In the genomic region with DNA sequence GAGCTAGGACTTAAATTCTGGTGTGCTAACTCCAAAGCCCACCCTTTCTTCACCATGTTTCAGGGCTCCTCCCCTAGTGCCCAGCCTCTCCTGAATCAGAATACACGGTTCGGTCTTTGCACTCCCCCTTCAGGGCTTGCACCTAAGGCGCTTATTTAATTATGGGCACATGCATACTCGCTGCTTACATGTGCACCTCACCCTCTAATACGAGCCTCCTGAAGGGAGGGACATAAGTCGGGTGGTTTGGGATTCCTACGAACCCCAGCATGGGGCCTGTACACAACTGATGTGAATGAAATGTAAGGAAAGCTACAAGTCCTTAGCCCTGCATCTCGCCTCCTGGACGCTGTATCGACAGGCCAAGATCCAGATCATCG, we compare ENCODE assay signal across 9 cellular contexts. TPM values are rescaled to one million over a fixed set of nuclear protein-coding genes. Genes with fewer than 3 reads are reported as not detected.
DNase-seq lines count a peak whose midpoint lies in the region; ATAC-seq, FAIRE-seq and TF ChIP-seq lines count a peak whose summit lies in the region.
"Had no signal": no experiment of that assay in that cellular context is flagged by ENCODE, and none has a peak within 500 bp of the region (broad histone marks: within the 10 kb centered on the region; RNA-seq: fewer than 3 reads in every experiment).

No MANE protein-coding gene starts in this region.

- H2AFZ ChIP-seq in SU-DHL-6 (ENCODE audit: low read depth, low read length, severe bottlenecking) (peak overlapping the region; percentile 71), neural progenitor cell (replicated peaks) (peak overlapping the region; percentile 75)

- H3F3A ChIP-seq in SU-DHL-6 (ENCODE audit: insufficient read depth) (peaks cover 4% of the 10 kb centered on the region; the same call in 1 of the 2 replicates), neural progenitor cell (ENCODE audit: low read depth) (peaks cover 5% of the 10 kb centered on the region)

- no peak for TF ChIP-seq POLR2A in esophagus squamous epithelium (IDR thresholded peaks at IDR 0.05)

- H3K27me3 Mint-ChIP-seq in neural progenitor cell (ENCODE audit: insufficient read depth, low read depth) = peaks cover 5% of the 10 kb centered on the region

- no peaks in the 10 kb centered on the region for H3K9me2 ChIP-seq in SU-DHL-6 (replicated peaks; ENCODE audit: insufficient read depth, low read length)

- H3K9me3 ChIP-seq in SU-DHL-6 (ENCODE audit: insufficient read depth, low read length) (no peaks in the 10 kb centered on the region), esophagus squamous epithelium (no peaks in the 10 kb centered on the region), neural progenitor cell (ENCODE audit: low read depth) (no peaks in the 10 kb centered on the region)

- in situ Hi-C loops in G401 (cut with HindIII; ENCODE audit: low sequenced_read_pairs) = no loop called here

- peak; percentile 2 for ATAC-seq in HG02759 (IDR thresholded peaks at IDR 0.05; ENCODE audit: unreplicated experiment)

- no peak overlapping the region for H3K27ac ChIP-seq in SU-DHL-6 (ENCODE audit: low read depth, low read length)
- peak overlapping the region; percentile 52 to 87 (median 80) for H3K27ac ChIP-seq in esophagus squamous epithelium
- no peak overlapping the region for H3K27ac ChIP-seq in neural progenitor cell

- H3K27ac Mint-ChIP-seq in neural progenitor cell = no peak overlapping the region

- H3K79me2 ChIP-seq in SU-DHL-6 (ENCODE audit: insufficient read depth, low read length) (no peaks in the 10 kb centered on the region), neural progenitor cell (ENCODE audit: low read depth) (no peaks in the 10 kb centered on the region)

- no peaks in the 10 kb centered on the region for H3K9me3 Mint-ChIP-seq in neural progenitor cell

- H3K4me3 Mint-ChIP-seq in neural progenitor cell = peak overlapping the region; percentile 96

- H3K27me3 ChIP-seq in SU-DHL-6 (ENCODE audit: low read length) (no peaks in the 10 kb centered on the region), esophagus squamous epithelium (peaks cover 0 to 5% (median 0%) of the 10 kb centered on the region in 4 donors), neural progenitor cell (peaks cover 7% of the 10 kb centered on the region)

- H3K36me3 ChIP-seq in SU-DHL-6 (ENCODE audit: low read length) (no peaks in the 10 kb centered on the region), esophagus squamous epithelium (peaks cover 0 to 19% (median 6%) of the 10 kb centered on the region in 3 donors), neural progenitor cell (no peaks in the 10 kb centered on the region)

- intact Hi-C loops in esophagus squamous epithelium (cut with DNase I) = no loop called here

- peak overlapping the region; percentile 67 for H3K4me3 ChIP-seq in SU-DHL-6 (ENCODE audit: insufficient read depth, low read length, poor library complexity, severe bottlenecking)
- H3K4me3 ChIP-seq in esophagus squamous epithelium = peak overlapping the region; percentile 37 to 76 (median 56)
- peak overlapping the region; percentile 70 for H3K4me3 ChIP-seq in neural progenitor cell

- H3K4me1 Mint-ChIP-seq in neural progenitor cell = peaks cover 22% of the 10 kb centered on the region

- H4K20me1 ChIP-seq in SU-DHL-6 (ENCODE audit: low read depth, low read length) = no peaks in the 10 kb centered on the region
- H4K20me1 ChIP-seq in neural progenitor cell (ENCODE audit: low read depth) = no peaks in the 10 kb centered on the region

- H3K36me3 Mint-ChIP-seq in neural progenitor cell = peaks cover 8% of the 10 kb centered on the region

- H3K4me2 ChIP-seq in SU-DHL-6 (ENCODE audit: low read depth, low read length, poor library complexity, severe bottlenecking) = peak overlapping the region; percentile 87
- peak overlapping the region; percentile 81 for H3K4me2 ChIP-seq in neural progenitor cell

- H3K4me1 ChIP-seq in esophagus squamous epithelium (peaks cover 5 to 49% (median 7%) of the 10 kb centered on the region in 3 donors), neural progenitor cell (no peaks in the 10 kb centered on the region)

- H3K9ac ChIP-seq in SU-DHL-6 (ENCODE audit: low read length) = peak overlapping the region; percentile 47
- H3K9ac ChIP-seq in neural progenitor cell = no peak overlapping the region

- DNase-seq in DMS53 treated with DMSO at 0.1 percent for 48 hours (lab: John Stamatoyannopoulos, UW; ENCODE audit: unreplicated experiment) = peak; percentile 35
- no peak for DNase-seq in esophagus squamous epithelium (lab: John Stamatoyannopoulos, UW)
- DNase-seq in neural progenitor cell (ENCODE audit: low spot score) = peak; percentile 54
- DNase-seq in kidney glomerular epithelial cell (lab: John Stamatoyannopoulos, UW) = no peak
- no peak for DNase-seq in G401 (ENCODE audit: low spot score)
- no peak for DNase-seq in RCC 7860 (ENCODE audit: low spot score)

- WGBS in esophagus squamous epithelium, 2 donors = 2 to 3% methylated on average over 8 to 11 of the region's 11 CpGs

- FAIRE-seq in RCC 7860 (lab: Jason Lieb, UNC) = no peak

- TF ChIP-seq CTCF in SU-DHL-6 (IDR thresholded peaks at IDR 0.05; ENCODE audit: insufficient read depth, low read length, poor library complexity, severe bottlenecking) (no peak), esophagus squamous epithelium (IDR thresholded peaks at IDR 0.05) (peak in 1 of 6 experiments; percentile 10), neural progenitor cell (IDR thresholded peaks at IDR 0.05) (no peak)

RNA-seq across cellular contexts. Expression of a gene that starts 0.4 kb away (rescaled TPM):
- total RNA-seq in esophagus squamous epithelium = 10 to 100 TPM in 3 of 4 donors, 1 to 10 TPM in 1; 7.6 to 19.6 (median 13.5) TPM
- 20.3 and 30.0 TPM in 2 replicates for total RNA-seq in neural progenitor cell (ENCODE audit: low replicate concordance)
- 4.4 and 9.4 TPM in 2 replicates for total RNA-seq in G401 (2014; rRNA removed; shearing (Covaris generic))

RNA-seq across cellular contexts. Expression of a gene that starts 5.9 kb away (rescaled TPM):
- total RNA-seq in esophagus squamous epithelium (10 to 100 TPM in 2 of 4 donors, 1 to 10 TPM in 2; 4.6 to 28.2 (median 11.3) TPM), neural progenitor cell (ENCODE audit: low replicate concordance) (6.2 and 18.3 TPM in 2 replicates)
- 4.0 and 5.2 TPM in 2 replicates for total RNA-seq in G401 (2014; rRNA removed; shearing (Covaris generic))
- total RNA-seq: T-helper 2 cell treated with Interferon-gamma antibody and Interleukin-4, amounts not matched to agents 100 ng/mL and 5 ng/mL, for 36 hours had no signal

RNA-seq across cellular contexts. Expression of a gene that starts 7.5 kb away (rescaled TPM):
- total RNA-seq in esophagus squamous epithelium (1 to 10 TPM in 1 of 4 donors, under 1 TPM in 3; 0.21 to 1.9 (median 0.41) TPM), neural progenitor cell (ENCODE audit: low replicate concordance) (2.2 TPM in 1 of 2 replicates, not detected in the other)
- total RNA-seq in G401 (2014; rRNA removed; shearing (Covaris generic)) = not detected in 2 replicates
- total RNA-seq: T-helper 2 cell treated with Interferon-gamma antibody and Interleukin-4, amounts not matched to agents 100 ng/mL and 5 ng/mL, for 36 hours had no signal

RNA-seq across cellular contexts. Expression of a gene that starts 46.9 kb away (rescaled TPM):
- total RNA-seq in esophagus squamous epithelium (10 to 100 TPM in 3 of 4 donors, 1 to 10 TPM in 1; 9.8 to 29.3 (median 19.1) TPM), neural progenitor cell (ENCODE audit: low replicate concordance) (0.88 and 11.4 TPM in 2 replicates)
- total RNA-seq in G401 (2014; rRNA removed; shearing (Covaris generic)) = not detected in 2 replicates

Comparison
In these comparisons a context has a peak if more than half of its experiments do, and no peak if none do; other contexts are left out.
1. DNase-seq: peak in DMS53 treated with DMSO at 0.1 percent for 48 hours (single experiment) and neural progenitor cell (single experiment); none in esophagus squamous epithelium (single experiment), kidney glomerular epithelial cell (single experiment), G401 (single experiment) and RCC 7860 (single experiment).
2. H3K27ac ChIP-seq: peak in esophagus squamous epithelium (4 of 4); none in SU-DHL-6 (single experiment) and neural progenitor cell (single experiment).
3. Peak in every context shown above with its lines, with median percentiles within 50 percentile points of each other: H3K4me3 ChIP-seq.